Comparison of ENCODE assay signal across 23 cellular contexts in the genomic region with DNA sequence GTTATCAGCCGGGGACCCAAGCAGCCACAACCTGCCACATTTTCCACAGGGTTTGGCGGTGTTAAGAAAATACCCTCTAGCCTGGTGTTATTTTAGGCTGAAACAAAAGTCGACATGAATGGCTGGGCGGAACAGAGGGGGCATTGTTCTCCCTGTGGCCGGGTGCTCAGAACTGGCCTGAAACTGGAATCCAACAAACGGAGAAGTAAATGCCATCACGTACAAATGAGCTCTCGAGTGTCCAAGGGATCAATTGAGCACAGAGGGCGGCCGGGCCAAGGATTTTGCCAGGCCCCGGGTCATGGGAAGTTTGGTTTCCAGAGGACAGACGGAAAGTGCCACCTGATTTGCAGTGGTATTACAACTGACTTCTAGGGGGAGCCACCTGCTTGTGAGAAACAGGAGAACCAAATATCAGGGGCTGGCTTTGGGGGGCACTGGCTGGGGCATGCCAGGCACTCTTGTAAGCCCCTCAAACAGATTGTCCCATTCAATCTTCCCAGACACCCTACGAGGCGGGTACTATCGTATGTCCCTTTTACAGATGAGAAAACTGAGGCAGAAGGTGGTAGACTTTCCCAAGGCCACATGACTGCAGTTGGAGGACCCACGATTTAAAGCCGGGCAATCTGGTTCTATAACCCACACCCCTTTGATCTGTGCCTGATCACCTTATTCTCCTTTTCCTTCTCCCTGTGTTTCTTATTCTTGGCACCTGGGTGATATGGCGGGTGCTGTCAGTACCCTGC.
DNase-seq lines count a peak whose midpoint lies in the region; ATAC-seq and TF ChIP-seq lines count a peak whose summit lies in the region.
"Had no signal": no experiment of that assay in that cellular context is flagged by ENCODE, and none has a peak within 500 bp of the region (broad histone marks: within the 10 kb centered on the region; RNA-seq: fewer than 3 reads in every experiment).

No MANE protein-coding gene starts in this region.

- POLR2A ChIA-PET in A673 (lab: Charles Lee; ENCODE audit: low non-redundant PET), result no interaction called here

- TF ChIP-seq CTCF in A673 (conservative IDR thresholded peaks at IDR 0.05; ENCODE audit: low read depth, low read length) (0 out of 2 replicates have a peak, but pooled peaks have one; percentile 8), osteoblast (IDR thresholded peaks at IDR 0.05; ENCODE audit: extremely low read depth, low read depth, low read length) (no peak), omental fat pad (IDR thresholded peaks at IDR 0.05) (no peak)

- no peak overlapping the region for H3K27ac ChIP-seq in A673 (ENCODE audit: low read depth, low read length, poor library complexity, severe bottlenecking)
- peak overlapping the region; percentile 41 for H3K27ac ChIP-seq in osteoblast (ENCODE audit: low read depth, low read length)
- H3K27ac ChIP-seq: psoas muscle, spleen had no signal

- H3K27me3 ChIP-seq in A673 (replicated peaks; ENCODE audit: insufficient read depth, low read depth, low read length, poor library complexity) (no peaks in the 10 kb centered on the region), osteoblast (ENCODE audit: insufficient read depth, low read length) (no peaks in the 10 kb centered on the region)

- no peak for ATAC-seq in omental fat pad (ENCODE audit: low FRiP score)
- no peak for ATAC-seq in HG03460 (IDR thresholded peaks at IDR 0.05; ENCODE audit: unreplicated experiment)
- ATAC-seq: naive thymus-derived CD4-positive, alpha-beta T cell; PC-3; psoas muscle had no signal

- BruUV-seq in A673 (replicated peaks; lab: Mats Ljungman, UMichigan), result no TSS peak

- intact Hi-C loops in A673 (cut with micrococcal nuclease; ENCODE audit: unreplicated experiment), result no loop called here

- no peak overlapping the region for H3K4me2 ChIP-seq in osteoblast (ENCODE audit: insufficient read depth, low read length)

- CTCF ChIA-PET in A673 (lab: Charles Lee), result interaction anchor here (0.5 kb wide), 1 partner anchor 487 kb away, joined by 3 read pairs; no protein-coding TSS in a partner anchor

- no peak for DNase-seq in A673 (ENCODE audit: low spot score)
- peak; percentile 69 for DNase-seq in RPMI7951 (ENCODE audit: low read depth)
- peak; percentile 43 for DNase-seq in globus pallidus (ENCODE audit: low spot score)
- DNase-seq in osteoblast (ENCODE audit: insufficient read length, low spot score, missing footprints), result no peak
- DNase-seq in LoVo (ENCODE audit: low spot score), result no peak
- no peak for DNase-seq in stimulated activated CD4-positive, alpha-beta T cell treated with anti-CD3 and anti-CD28 coated beads, Interleukin-15, amount 100 ng/mL, for 24 hours
- DNase-seq in omental fat pad (ENCODE audit: low spot score), result no peak
- DNase-seq: activated CD4-positive, alpha-beta T cell treated with anti-CD3 and anti-CD28 coated beads, Interleukin-2, amount 50 U/mL, for 4 hours; activated effector memory CD4-positive, alpha-beta T cell treated with anti-CD3 and anti-CD28 coated beads, Interleukin-2, amount 50 U/mL, for 16 hours; Caco-2; foreskin fibroblast; hippocampal formation; Karpas-422; mammary epithelial cell; naive thymus-derived CD4-positive, alpha-beta T cell; NCI-H1092; NCI-H2081 treated with DMSO at 0.1 percent for 48 hours; NCI-H446; PC-3; psoas muscle; spleen; stimulated activated CD8-positive, alpha-beta memory T cell treated with anti-CD3 and anti-CD28 coated beads, Interleukin-4, amount 100 ng/mL, for 48 hours had no signal

- H3K4me3 ChIP-seq in A673 (ENCODE audit: low read depth, low read length, poor library complexity, severe bottlenecking) (no peak overlapping the region), osteoblast (ENCODE audit: insufficient read depth, low read length) (no peak overlapping the region)
- H3K4me3 ChIP-seq: psoas muscle, spleen had no signal

- H3K4me1 ChIP-seq in A673 (ENCODE audit: insufficient read depth, low read length, poor library complexity, severe bottlenecking), result no peaks in the 10 kb centered on the region
- H3K4me1 ChIP-seq in osteoblast (ENCODE audit: insufficient read depth, low read length), result peaks cover 24% of the 10 kb centered on the region
- H3K4me1 ChIP-seq: Caco-2, psoas muscle, spleen had no signal

- H3K36me3 ChIP-seq in A673 (ENCODE audit: insufficient read depth, low read length, poor library complexity, severe bottlenecking) (no peaks in the 10 kb centered on the region), osteoblast (ENCODE audit: insufficient read depth, low read length) (no peaks in the 10 kb centered on the region)
- H3K36me3 ChIP-seq: spleen had no signal

- H2AFZ ChIP-seq in osteoblast (ENCODE audit: low read length), result peak overlapping the region; percentile 62

- H4K20me1 ChIP-seq in osteoblast (ENCODE audit: insufficient read depth, low read length), result no peaks in the 10 kb centered on the region

- H3K79me2 ChIP-seq in osteoblast (ENCODE audit: insufficient read depth, low read length), result no peaks in the 10 kb centered on the region

- no peaks in the 10 kb centered on the region for H3K9me3 ChIP-seq in A673 (ENCODE audit: low read depth, low read length, poor library complexity, severe bottlenecking)
- H3K9me3 ChIP-seq in osteoblast (ENCODE audit: low read depth, low read length), result no peaks in the 10 kb centered on the region
- H3K9me3 ChIP-seq: psoas muscle had no signal

Comparison
In these comparisons a context has a peak if more than half of its experiments do, and no peak if none do; other contexts are left out.
1. DNase-seq: peak in RPMI7951 (single experiment) and globus pallidus (single experiment); none in A673 (single experiment), osteoblast (single experiment), LoVo (single experiment), stimulated activated CD4-positive, alpha-beta T cell treated with anti-CD3 and anti-CD28 coated beads, Interleukin-15, amount 100 ng/mL, for 24 hours (single experiment) and omental fat pad (single experiment).